In genomic region chr7:45642044-45642443, GRCh38 we compare ENCODE assay signal across 10 cellular contexts.
"Had no signal": no experiment of that assay in that cellular context is flagged by ENCODE, and none has a peak within 500 bp of the region (broad histone marks: within the 10 kb centered on the region; RNA-seq: fewer than 3 reads in every experiment).

No MANE protein-coding gene starts in this region.

- H3K4me3 ChIP-seq: colonic mucosa, testis had no signal

- H3K27ac ChIP-seq: colonic mucosa, testis had no signal

- H3K27me3 ChIP-seq: colonic mucosa, testis had no signal

- H3K9me3 ChIP-seq: colonic mucosa, testis had no signal

- H3K4me1 ChIP-seq: colonic mucosa, testis had no signal

- H3K36me3 ChIP-seq: colonic mucosa had no signal

- ATAC-seq: sciatic nerve; stimulated activated naive CD8-positive, alpha-beta T cell treated with anti-CD3 and anti-CD28 coated beads, Interleukin-15, amount 100 ng/mL, for 72 hours had no signal

- DNase-seq: activated CD4-positive, alpha-beta T cell treated with anti-CD3 and anti-CD28 coated beads for 1 hour; activated CD4-positive, alpha-beta T cell treated with anti-CD3 and anti-CD28 coated beads, Interleukin-2, amount 50 U/mL, for 4 hours; activated CD8-positive, alpha-beta memory T cell treated with anti-CD3 and anti-CD28 coated beads, Interleukin-2, amount 50 U/mL, for 4 hours; activated naive CD8-positive, alpha-beta T cell treated with anti-CD3 and anti-CD28 coated beads, Interleukin-2, amount 10 ng/mL, durations not matched to agents 7 days and 5 days; central memory CD4-positive, alpha-beta T cell; colonic mucosa; foreskin melanocyte; stimulated activated naive CD8-positive, alpha-beta T cell treated with anti-CD3 and anti-CD28 coated beads, Interleukin-15, amount 100 ng/mL, for 72 hours; testis had no signal
